In genomic region chr16:21566891-21567414, GRCh38 we compare ENCODE assay signal across 13 cellular contexts. TPM values are rescaled to one million over a fixed set of nuclear protein-coding genes. Genes with fewer than 3 reads are reported as not detected.
A peak's percentile ranks its signal among the peaks of the same experiment; 100 is the strongest.
DNase-seq lines count a peak whose midpoint lies in the region; ATAC-seq and TF ChIP-seq lines count a peak whose summit lies in the region.
"Had no signal": no experiment of that assay in that cellular context is flagged by ENCODE, and none has a peak within 500 bp of the region (broad histone marks: within the 10 kb centered on the region; RNA-seq: fewer than 3 reads in every experiment).

No MANE protein-coding gene starts in this region.

- no peaks in the 10 kb centered on the region for H3K79me2 ChIP-seq in GM23338 (replicated peaks; ENCODE audit: insufficient read depth)

- H3K4me1 Mint-ChIP-seq in CD14-positive monocyte (peaks cover 10% of the 10 kb centered on the region), GM23338 (no peaks in the 10 kb centered on the region)

- H3K4me3 Mint-ChIP-seq in CD14-positive monocyte = no peak overlapping the region
- H3K4me3 Mint-ChIP-seq in GM23338 = no peak overlapping the region

- no peaks in the 10 kb centered on the region for H3K36me3 ChIP-seq in GM23338 (ENCODE audit: insufficient read depth)
- no peaks in the 10 kb centered on the region for H3K36me3 ChIP-seq in stomach

- no peak overlapping the region for H3K4me2 ChIP-seq in GM23338

- peak overlapping the region; percentile 53; the same call in 1 of the 2 replicates for H2AFZ ChIP-seq in GM23338

- H3K9me2 ChIP-seq in GM23338 (ENCODE audit: insufficient read depth) = no peaks in the 10 kb centered on the region

- H3K27me3 Mint-ChIP-seq in CD14-positive monocyte (ENCODE audit: low read depth in 3 of 3) (peaks cover 0 to 11% (median 9%) of the 10 kb centered on the region in 3 donors), GM23338 (ENCODE audit: insufficient read depth, low read depth, poor library complexity) (peaks cover 4% of the 10 kb centered on the region)

- DNase-seq in CD14-positive monocyte (ENCODE audit: low spot score) = peak; percentile 12
- DNase-seq in GM23338 (ENCODE audit: low spot score) = no peak
- DNase-seq in mesenteric fat pad (ENCODE audit: low spot score) = peak; percentile 68
- peak; percentile 22 for DNase-seq in stomach
- no peak for DNase-seq in NCI-H526 treated with DMSO at 0.1 percent for 48 hours (lab: John Stamatoyannopoulos, UW)
- DNase-seq: ACHN, C1 segment of cervical spinal cord, NCI-H1092 treated with DMSO at 0.1 percent for 48 hours, NCI-H2081, NCI-H446 treated with DMSO at 0.1 percent for 48 hours had no signal

- no peak for TF ChIP-seq POLR2A in stomach (IDR thresholded peaks at IDR 0.05)

- H3K36me3 Mint-ChIP-seq in CD14-positive monocyte = no peaks in the 10 kb centered on the region
- no peaks in the 10 kb centered on the region for H3K36me3 Mint-ChIP-seq in GM23338 (ENCODE audit: low read depth)

- 76 to 87% (median 85%) methylated on average over 4 of the region's 4 CpGs for WGBS in stomach, 5 donors

- H3K4me1 ChIP-seq in GM23338 (ENCODE audit: insufficient read depth) (no peaks in the 10 kb centered on the region), stomach (peaks cover 0 to 8% (median 2%) of the 10 kb centered on the region in 4 donors)

- intact Hi-C loops in CD14-positive monocyte (cut with micrococcal nuclease) (loop anchor here in 1 of 2 donors (5.0 kb wide), 1 partner anchor 1065 kb away; no protein-coding TSS in a partner anchor), stomach (cut with DNase I; ENCODE audit: low total_unique reads) (no loop called here)

- H3F3A ChIP-seq in GM23338 (replicated peaks; ENCODE audit: low read depth) = no peaks in the 10 kb centered on the region

- no peak overlapping the region for H3K27ac ChIP-seq in GM23338 (ENCODE audit: low read depth)
- H3K27ac ChIP-seq in stomach = no peak overlapping the region
- H3K27ac ChIP-seq: SK-N-MC had no signal

- ATAC-seq in GM23338 (no peak), HG02870 (IDR thresholded peaks at IDR 0.05; ENCODE audit: unreplicated experiment) (no peak), GM21576 (IDR thresholded peaks at IDR 0.05; ENCODE audit: unreplicated experiment) (no peak)

- H4K20me1 ChIP-seq in GM23338 (replicated peaks; ENCODE audit: insufficient read depth) = no peaks in the 10 kb centered on the region

- no peak overlapping the region for H3K4me3 ChIP-seq in GM23338
- H3K4me3 ChIP-seq in stomach = no peak overlapping the region
- H3K4me3 ChIP-seq: SK-N-MC had no signal

- H3K9me3 Mint-ChIP-seq in CD14-positive monocyte = no peaks in the 10 kb centered on the region
- no peaks in the 10 kb centered on the region for H3K9me3 Mint-ChIP-seq in GM23338

- no peaks in the 10 kb centered on the region for H3K9me3 ChIP-seq in stomach

- H3K27ac Mint-ChIP-seq in CD14-positive monocyte = no peak overlapping the region
- no peak overlapping the region for H3K27ac Mint-ChIP-seq in GM23338

- TF ChIP-seq CTCF in CD14-positive monocyte (IDR thresholded peaks at IDR 0.05) = no peak
- TF ChIP-seq CTCF in GM23338 (conservative IDR thresholded peaks at IDR 0.05; ENCODE audit: low read depth in 2 of 2) = no peak
- no peak for TF ChIP-seq CTCF in stomach (IDR thresholded peaks at IDR 0.05)

- H3K27me3 ChIP-seq in GM23338 (ENCODE audit: insufficient read depth) (no peaks in the 10 kb centered on the region), stomach (peaks cover 0 to 16% (median 0%) of the 10 kb centered on the region in 3 donors)

- no peak for TF ChIP-seq EP300 in stomach (IDR thresholded peaks at IDR 0.05)

TF ChIP-seq in GM23338, 12 proteins besides CTCF, POLR2A, EP300 and RAD21 (continues in another document):
- TF ChIP-seq JUNB (IDR thresholded peaks at IDR 0.05; ENCODE audit: unreplicated experiment) (no peak), ETS1 (IDR thresholded peaks at IDR 0.05) (no peak), STAT1 (IDR thresholded peaks at IDR 0.05; ENCODE audit: unreplicated experiment) (no peak), CREB1 (CRISPR knock-in tag; IDR thresholded peaks at IDR 0.05; ENCODE audit: low read depth) (no peak), REST (IDR thresholded peaks at IDR 0.05; ENCODE audit: unreplicated experiment) (no peak)

RNA-seq across cellular contexts. Expression of gene METTL9, which starts 32.4 kb away (rescaled TPM):
- polyA plus RNA-seq in CD14-positive monocyte = 100 to 1,000 TPM; 373 to 400 TPM
- 152 and 180 TPM in 2 replicates for total RNA-seq in GM23338 (2014; rRNA removed; shearing (Covaris generic))
- polyA plus RNA-seq in GM23338 (2016; fragmentation: Nextera tagmentation; extraction: Ambion mirVana) = 66.4 and 72.5 TPM in 2 replicates
- 89.3 TPM for total RNA-seq in mesenteric fat pad
- total RNA-seq in stomach = 100 to 1,000 TPM in 3 of 5 donors, 10 to 100 TPM in 2; 82.1 to 879 (median 188) TPM
- 10 to 100 TPM; 34.4 to 76.8 (median 63.4) TPM for polyA plus RNA-seq in stomach

Comparison
In these comparisons a context has a peak if more than half of its experiments do, and no peak if none do; other contexts are left out.
1. DNase-seq: peak in CD14-positive monocyte (single experiment), mesenteric fat pad (single experiment) and stomach (single experiment); none in GM23338 (single experiment) and NCI-H526 treated with DMSO at 0.1 percent for 48 hours (single experiment).